ENCODE assay signal across 16 cellular contexts in genomic region chr2:216546646-216547403, GRCh38. TPM values are rescaled to one million over a fixed set of nuclear protein-coding genes. Genes with fewer than 3 reads are reported as not detected.
DNase-seq lines count a peak whose midpoint lies in the region; ATAC-seq and TF ChIP-seq lines count a peak whose summit lies in the region.
"Had no signal": no experiment of that assay in that cellular context is flagged by ENCODE, and none has a peak within 500 bp of the region (broad histone marks: within the 10 kb centered on the region; RNA-seq: fewer than 3 reads in every experiment).

No MANE protein-coding gene starts in this region.

- no peak overlapping the region for H2AK5ac ChIP-seq in mesendoderm (ENCODE audit: low read length)

- H3K4me2 ChIP-seq in mesendoderm (ENCODE audit: low read length): no peak overlapping the region

- no peak overlapping the region for H4K8ac ChIP-seq in mesendoderm (ENCODE audit: low read depth, low read length)

- H3K79me1 ChIP-seq in mesendoderm (ENCODE audit: low read length): no peaks in the 10 kb centered on the region

- H3K36me3 ChIP-seq in A673 (ENCODE audit: insufficient read depth, low read length, poor library complexity, severe bottlenecking) (no peaks in the 10 kb centered on the region), RWPE2 (ENCODE audit: low read depth) (no peaks in the 10 kb centered on the region), mesendoderm (ENCODE audit: control insufficient read depth, insufficient read depth, low read length) (no peaks in the 10 kb centered on the region)
- H3K36me3 ChIP-seq: stomach had no signal

- H3K18ac ChIP-seq in mesendoderm (ENCODE audit: low read length): no peak overlapping the region

- no TSS peak for BruUV-seq in A673 (replicated peaks; lab: Mats Ljungman, UMichigan)

- CTCF ChIA-PET in A673 (lab: Charles Lee): no interaction called here

- H3K79me2 ChIP-seq in mesendoderm (ENCODE audit: control insufficient read depth, insufficient read depth, low read length): no peaks in the 10 kb centered on the region

- peak; percentile 68 for ATAC-seq in RWPE2 (ENCODE audit: low read depth)
- ATAC-seq in GM21576 (IDR thresholded peaks at IDR 0.05; ENCODE audit: unreplicated experiment): no peak
- ATAC-seq: activated T-cell treated with anti-CD3 and anti-CD28 coated beads, Interleukin-2, amount 50 U/mL, for 72 hours had no signal

- H3K27ac ChIP-seq in A673 (ENCODE audit: low read depth, low read length, poor library complexity, severe bottlenecking) (peak overlapping the region; percentile 91), RWPE2 (ENCODE audit: poor library complexity, severe bottlenecking) (peak overlapping the region; percentile 48), mesendoderm (ENCODE audit: low read depth, low read length) (no peak overlapping the region)

- POLR2A ChIA-PET in A673 (lab: Charles Lee; ENCODE audit: low non-redundant PET): interaction anchor here (0.9 kb wide), 2 partner anchors 71 to 72 kb away, joined by 3 to 7 read pairs; no protein-coding TSS in a partner anchor

- WGBS in mesendoderm (ENCODE audit: extremely low coverage, insufficient coverage, low lambda C conversion rate): no CpG with 5 or more reads among the region's 7 CpGs

- H3K56ac ChIP-seq in mesendoderm (ENCODE audit: low read length): no peak overlapping the region

- H4K5ac ChIP-seq in mesendoderm (ENCODE audit: low read length): no peak overlapping the region

- intact Hi-C loops in A673 (cut with micrococcal nuclease; ENCODE audit: unreplicated experiment): loop anchor here (5.0 kb wide), 1 partner anchor 50 kb away; no protein-coding TSS in a partner anchor

- H3K4ac ChIP-seq in mesendoderm (ENCODE audit: low read depth, low read length): no peak overlapping the region

- no peak overlapping the region for H2BK15ac ChIP-seq in mesendoderm (replicated peaks; ENCODE audit: low read depth)

- DNase-seq in A673 (ENCODE audit: low spot score) (peak; percentile 24), RWPE2 (ENCODE audit: low spot score) (no peak), epithelial cell of esophagus (ENCODE audit: low read depth) (peak; percentile 68), iris pigment epithelial cell (ENCODE audit: low read depth) (peak; percentile 78), NCI-H1105 (lab: John Stamatoyannopoulos, UW) (no peak), NCI-H2107 (lab: John Stamatoyannopoulos, UW) (no peak), mesendoderm (no peak)
- DNase-seq: activated CD4-positive, alpha-beta T cell treated with anti-CD3 and anti-CD28 coated beads, Interleukin-2, amount 50 U/mL, for 1 hour; activated T-cell treated with anti-CD3 and anti-CD28 coated beads, Interleukin-2, amount 50 U/mL, for 72 hours; anterior cingulate cortex; effector memory CD4-positive, alpha-beta T cell; NCI-H526 treated with DMSO at 0.1 percent for 48 hours; nephron progenitor cell; stomach had no signal

- no peak overlapping the region for H2BK120ac ChIP-seq in mesendoderm (ENCODE audit: low read depth, low read length)

- no peak overlapping the region for H2BK5ac ChIP-seq in mesendoderm (ENCODE audit: low read length)

- H3K4me1 ChIP-seq in A673 (ENCODE audit: insufficient read depth, low read length, poor library complexity, severe bottlenecking) (peaks cover 46% of the 10 kb centered on the region), RWPE2 (ENCODE audit: insufficient read depth, poor library complexity, severe bottlenecking) (peaks cover 28% of the 10 kb centered on the region), mesendoderm (ENCODE audit: control insufficient read depth, low read depth, low read length) (peaks cover 4% of the 10 kb centered on the region)

- H3K4me3 ChIP-seq in A673 (ENCODE audit: low read depth, low read length, poor library complexity, severe bottlenecking): no peak overlapping the region
- no peak overlapping the region for H3K4me3 ChIP-seq in RWPE2 (ENCODE audit: severe bottlenecking)
- H3K4me3 ChIP-seq in epithelial cell of esophagus (ENCODE audit: low read length): no peak overlapping the region
- H3K4me3 ChIP-seq in mesendoderm (ENCODE audit: low read length): no peak overlapping the region
- H3K4me3 ChIP-seq: skin epidermis, stomach had no signal

- H3K27me3 ChIP-seq in A673 (replicated peaks; ENCODE audit: insufficient read depth, low read depth, low read length, poor library complexity) (no peaks in the 10 kb centered on the region), RWPE2 (ENCODE audit: insufficient read depth, poor library complexity, severe bottlenecking) (no peaks in the 10 kb centered on the region), mesendoderm (ENCODE audit: insufficient read depth, low read length, poor library complexity) (no peaks in the 10 kb centered on the region)
- H3K27me3 ChIP-seq: stomach had no signal

- TF ChIP-seq CTCF in A673 (conservative IDR thresholded peaks at IDR 0.05; ENCODE audit: low read depth, low read length) (no peak), RWPE2 (IDR thresholded peaks at IDR 0.05; ENCODE audit: poor library complexity, severe bottlenecking) (no peak), epithelial cell of esophagus (IDR thresholded peaks at IDR 0.05; ENCODE audit: insufficient read depth, low read depth, low read length, missing control alignments) (no peak)

- no peaks in the 10 kb centered on the region for H3K9me3 ChIP-seq in A673 (ENCODE audit: low read depth, low read length, poor library complexity, severe bottlenecking)
- H3K9me3 ChIP-seq in RWPE2 (ENCODE audit: severe bottlenecking): no peaks in the 10 kb centered on the region
- H3K9me3 ChIP-seq: stomach had no signal

- H3K23ac ChIP-seq in mesendoderm (ENCODE audit: low read length): no peak overlapping the region

- no peak overlapping the region for H3K9ac ChIP-seq in mesendoderm (ENCODE audit: low read length)

RNA-seq across cellular contexts. Expression of gene RPL37A, which starts 48.2 kb away (rescaled TPM):
- 2,455 and 2,535 TPM in 2 replicates for total RNA-seq in A673 (2021)
- 10,990 TPM for polyA plus RNA-seq in mesendoderm (2013, experiment 1 of 2)
- polyA plus RNA-seq in mesendoderm (2013, experiment 2 of 2): 10,919 TPM

Comparison
In these comparisons a context has a peak if more than half of its experiments do, and no peak if none do; other contexts are left out.
1. DNase-seq: peak in A673 (single experiment), epithelial cell of esophagus (single experiment) and iris pigment epithelial cell (single experiment); none in RWPE2 (single experiment), NCI-H1105 (single experiment), NCI-H2107 (single experiment) and mesendoderm (single experiment).